In the genomic region with DNA sequence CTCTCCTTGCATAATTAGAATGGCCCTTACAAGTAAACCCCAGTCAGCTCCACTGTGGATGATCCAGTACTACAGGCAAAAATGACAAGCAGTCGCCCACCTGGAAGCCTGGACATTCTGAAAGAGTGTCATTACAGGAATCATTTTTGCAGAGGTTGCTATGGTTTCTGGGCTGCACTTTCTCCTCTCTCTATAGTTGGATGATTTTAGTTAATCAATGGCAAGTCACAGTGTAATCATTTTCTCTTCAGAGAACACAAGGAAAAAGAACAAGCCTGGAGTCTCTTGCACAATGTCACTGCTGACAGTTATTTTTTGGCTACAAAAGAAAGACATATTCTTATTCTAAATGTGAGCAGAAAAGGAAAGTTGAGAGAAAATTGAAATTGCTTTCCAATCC, we compare ENCODE assay signal across 30 cellular contexts.
"Had no signal": no experiment of that assay in that cellular context is flagged by ENCODE, and none has a peak within 500 bp of the region (broad histone marks: within the 10 kb centered on the region; RNA-seq: fewer than 3 reads in every experiment).

No MANE protein-coding gene starts in this region.

- DNase-seq: activated B cell treated with CpG ODN at 0.5 μM for 24 hours; activated CD4-positive, alpha-beta T cell treated with anti-CD3 and anti-CD28 coated beads, Interleukin-2, amount 50 U/mL, for 4 hours; activated naive CD4-positive, alpha-beta T cell treated with Interleukin-2 at 50 U/mL for 16 hours; activated T-cell treated with anti-CD3 and anti-CD28 coated beads for 4 hours; activated T-cell treated with anti-CD3 and anti-CD28 coated beads, Interleukin-2, amount 50 U/mL, for 72 hours; aorta; body of pancreas; dorsolateral prefrontal cortex; effector memory CD4-positive, alpha-beta T cell; erythroblast; gastrocnemius medialis; glutamatergic neuron; islet precursor cell; left lung; mesendoderm; natural killer cell; stimulated activated CD4-positive, alpha-beta T cell treated with anti-CD3 and anti-CD28 coated beads, Interleukin-1b, Interleukin-23, amount 100 ng/mL, for 48 hours; stimulated activated CD4-positive, alpha-beta T cell treated with anti-CD3 and anti-CD28 coated beads, Interleukin-4, amount 100 ng/mL, for 4 hours; stimulated activated CD8-positive, alpha-beta memory T cell treated with anti-CD3 and anti-CD28 coated beads, Interleukin-4, amount 100 ng/mL, for 48 hours; stimulated activated naive CD8-positive, alpha-beta T cell treated with anti-CD3 and anti-CD28 coated beads, Interleukin-15, amount 100 ng/mL, for 72 hours; substantia nigra; T-helper 17 cell; T1000; uterus had no signal

- H3K36me3 ChIP-seq: cardiac muscle cell, gastrocnemius medialis, left lung, neutrophil, right atrium auricular region, uterus had no signal

- H3K4me1 ChIP-seq: body of pancreas, gastrocnemius medialis, left lung, right atrium auricular region, uterus had no signal

- H3K27me3 ChIP-seq: body of pancreas, cardiac muscle cell, gastrocnemius medialis, left lung, right atrium auricular region, uterus had no signal

- H3K9me3 ChIP-seq: body of pancreas, gastrocnemius medialis, left lung, neutrophil, right atrium auricular region, uterus had no signal

- H3K4me3 ChIP-seq: body of pancreas, cardiac muscle cell, coronary artery, dorsolateral prefrontal cortex, gastrocnemius medialis, left lung, lung, right atrium auricular region, smooth muscle cell, uterus had no signal

- H3K27ac ChIP-seq: body of pancreas, cardiac muscle cell, coronary artery, dorsolateral prefrontal cortex, gastrocnemius medialis, left lung, neutrophil, right atrium auricular region, uterus had no signal

- H3K4me2 ChIP-seq: smooth muscle cell had no signal
